10 cellular contexts compared by ENCODE assay signal in genomic region chrX:75229774-75230173, GRCh38. TPM values are rescaled to one million over a fixed set of nuclear protein-coding genes. Genes with fewer than 3 reads are reported as not detected.
DNase-seq lines count a peak whose midpoint lies in the region; ATAC-seq lines count a peak whose summit lies in the region.
"Had no signal": no experiment of that assay in that cellular context is flagged by ENCODE, and none has a peak within 500 bp of the region (broad histone marks: within the 10 kb centered on the region; RNA-seq: fewer than 3 reads in every experiment).

No MANE protein-coding gene starts in this region.

- no peak overlapping the region for H3K4me3 ChIP-seq in aorta (ENCODE audit: low read length in 2 of 2)

- H3K9me3 Mint-ChIP-seq in activated naive CD8-positive, alpha-beta T cell treated with anti-CD3 and anti-CD28 coated beads, Interleukin-2, amount 10 ng/mL, durations not matched to agents 7 days and 5 days: no peaks in the 10 kb centered on the region
- no peaks in the 10 kb centered on the region for H3K9me3 Mint-ChIP-seq in activated naive CD8-positive, alpha-beta T cell treated with anti-CD3 and anti-CD28 coated beads for 36 hours
- no peaks in the 10 kb centered on the region for H3K9me3 Mint-ChIP-seq in stimulated activated naive B cell treated with anti-CD40 and anti-IgM and Interleukin-4, amounts not matched to agents 10 μg/mL and 1 μg/mL and 100 μg/mL, for 72 hours
- H3K9me3 Mint-ChIP-seq: activated T-cell treated with anti-CD3 and anti-CD28 coated beads, Interleukin-2, amount 50 U/mL, for 4 hours had no signal

- no peak overlapping the region for H3K27ac ChIP-seq in aorta (ENCODE audit: low read depth in 1 of 2, low read length in 2 of 2)

- no peaks in the 10 kb centered on the region for H3K9me3 ChIP-seq in aorta (ENCODE audit: control insufficient read depth, low read length)

- H3K27me3 ChIP-seq in aorta (ENCODE audit: control insufficient read depth in 1 of 2, insufficient read depth in 2 of 2, low read length in 1 of 2): no peaks in the 10 kb centered on the region

- ATAC-seq in activated naive CD8-positive, alpha-beta T cell treated with anti-CD3 and anti-CD28 coated beads, Interleukin-2, amount 10 ng/mL, durations not matched to agents 7 days and 5 days (ENCODE audit: low read depth): peak; percentile 42
- ATAC-seq in GM21576 (IDR thresholded peaks at IDR 0.05; ENCODE audit: unreplicated experiment) (peak; percentile 89), HG03175 (IDR thresholded peaks at IDR 0.05; ENCODE audit: unreplicated experiment) (peak; percentile 91), aorta (ENCODE audit: low FRiP score) (no peak)
- ATAC-seq in stimulated activated naive B cell treated with anti-CD40 and anti-IgM and Interleukin-4, amounts not matched to agents 10 μg/mL and 1 μg/mL and 100 μg/mL, for 72 hours (replicated peaks): no peak
- ATAC-seq: activated T-cell treated with anti-CD3 and anti-CD28 coated beads, Interleukin-2, amount 50 U/mL, for 4 hours had no signal

- no peaks in the 10 kb centered on the region for H3K36me3 ChIP-seq in aorta (ENCODE audit: control insufficient read depth in 1 of 2, insufficient read depth in 2 of 2, low read length in 1 of 2)

- no peak overlapping the region for H3K4me3 Mint-ChIP-seq in activated naive CD8-positive, alpha-beta T cell treated with anti-CD3 and anti-CD28 coated beads, Interleukin-2, amount 10 ng/mL, durations not matched to agents 7 days and 5 days
- no peak overlapping the region for H3K4me3 Mint-ChIP-seq in activated naive CD8-positive, alpha-beta T cell treated with anti-CD3 and anti-CD28 coated beads for 36 hours
- H3K4me3 Mint-ChIP-seq in stimulated activated naive B cell treated with anti-CD40 and anti-IgM and Interleukin-4, amounts not matched to agents 10 μg/mL and 1 μg/mL and 100 μg/mL, for 72 hours: no peak overlapping the region
- H3K4me3 Mint-ChIP-seq: activated T-cell treated with anti-CD3 and anti-CD28 coated beads, Interleukin-2, amount 50 U/mL, for 4 hours had no signal

- H3K27ac Mint-ChIP-seq in activated naive CD8-positive, alpha-beta T cell treated with anti-CD3 and anti-CD28 coated beads, Interleukin-2, amount 10 ng/mL, durations not matched to agents 7 days and 5 days: no peak overlapping the region
- no peak overlapping the region for H3K27ac Mint-ChIP-seq in activated naive CD8-positive, alpha-beta T cell treated with anti-CD3 and anti-CD28 coated beads for 36 hours
- peak overlapping the region; percentile 31 for H3K27ac Mint-ChIP-seq in stimulated activated naive B cell treated with anti-CD40 and anti-IgM and Interleukin-4, amounts not matched to agents 10 μg/mL and 1 μg/mL and 100 μg/mL, for 72 hours

- no peaks in the 10 kb centered on the region for H3K4me1 ChIP-seq in aorta (ENCODE audit: control insufficient read depth in 1 of 2, insufficient read depth in 2 of 2, low read length in 2 of 2)

- POLR2A ChIA-PET in activated naive CD8-positive, alpha-beta T cell treated with anti-CD3 and anti-CD28 coated beads, Interleukin-2, amount 10 ng/mL, durations not matched to agents 7 days and 5 days (lab: Charles Lee): no interaction called here

- H3K27me3 Mint-ChIP-seq in activated naive CD8-positive, alpha-beta T cell treated with anti-CD3 and anti-CD28 coated beads, Interleukin-2, amount 10 ng/mL, durations not matched to agents 7 days and 5 days: no peaks in the 10 kb centered on the region
- no peaks in the 10 kb centered on the region for H3K27me3 Mint-ChIP-seq in activated naive CD8-positive, alpha-beta T cell treated with anti-CD3 and anti-CD28 coated beads for 36 hours
- peaks cover 0 to 10% of the 10 kb centered on the region in 2 donors for H3K27me3 Mint-ChIP-seq in stimulated activated naive B cell treated with anti-CD40 and anti-IgM and Interleukin-4, amounts not matched to agents 10 μg/mL and 1 μg/mL and 100 μg/mL, for 72 hours

- peak; percentile 17 for DNase-seq in activated naive CD8-positive, alpha-beta T cell treated with anti-CD3 and anti-CD28 coated beads, Interleukin-2, amount 10 ng/mL, durations not matched to agents 7 days and 5 days
- DNase-seq in activated naive CD8-positive, alpha-beta T cell treated with anti-CD3 and anti-CD28 coated beads for 36 hours: no peak
- no peak for DNase-seq in stimulated activated naive B cell treated with anti-CD40 and anti-IgM and Interleukin-4, amounts not matched to agents 10 μg/mL and 1 μg/mL and 100 μg/mL, for 72 hours
- DNase-seq in head of caudate nucleus: no peak
- DNase-seq in epidermal melanocyte (ENCODE audit: insufficient read length, low spot score): no peak
- DNase-seq in aorta: no peak
- DNase-seq: activated T-cell treated with anti-CD3 and anti-CD28 coated beads, Interleukin-2, amount 50 U/mL, for 4 hours; T1000 had no signal

- 78 to 79% methylated on average over 1 of the region's 1 CpG for WGBS in aorta, 2 donors

- intact Hi-C loops in head of caudate nucleus (cut with DNase I) (no loop called here), aorta (cut with DNase I) (no loop called here)

- H3K4me1 Mint-ChIP-seq in activated naive CD8-positive, alpha-beta T cell treated with anti-CD3 and anti-CD28 coated beads, Interleukin-2, amount 10 ng/mL, durations not matched to agents 7 days and 5 days: peaks cover 7% of the 10 kb centered on the region
- H3K4me1 Mint-ChIP-seq in activated naive CD8-positive, alpha-beta T cell treated with anti-CD3 and anti-CD28 coated beads for 36 hours: peaks cover 2% of the 10 kb centered on the region
- no peaks in the 10 kb centered on the region for H3K4me1 Mint-ChIP-seq in stimulated activated naive B cell treated with anti-CD40 and anti-IgM and Interleukin-4, amounts not matched to agents 10 μg/mL and 1 μg/mL and 100 μg/mL, for 72 hours

- no peaks in the 10 kb centered on the region for H3K36me3 Mint-ChIP-seq in activated naive CD8-positive, alpha-beta T cell treated with anti-CD3 and anti-CD28 coated beads, Interleukin-2, amount 10 ng/mL, durations not matched to agents 7 days and 5 days
- no peaks in the 10 kb centered on the region for H3K36me3 Mint-ChIP-seq in activated naive CD8-positive, alpha-beta T cell treated with anti-CD3 and anti-CD28 coated beads for 36 hours
- no peaks in the 10 kb centered on the region for H3K36me3 Mint-ChIP-seq in stimulated activated naive B cell treated with anti-CD40 and anti-IgM and Interleukin-4, amounts not matched to agents 10 μg/mL and 1 μg/mL and 100 μg/mL, for 72 hours

RNA-seq across cellular contexts. Expression of gene UPRT, which starts 44.1 kb away (rescaled TPM):
- 10 to 100 TPM; 24.7 to 24.9 TPM for total RNA-seq in activated naive CD8-positive, alpha-beta T cell treated with anti-CD3 and anti-CD28 coated beads, Interleukin-2, amount 10 ng/mL, durations not matched to agents 7 days and 5 days
- 10 to 100 TPM; 40.5 to 43.6 TPM for total RNA-seq in activated naive CD8-positive, alpha-beta T cell treated with anti-CD3 and anti-CD28 coated beads for 36 hours
- total RNA-seq in aorta: 10 to 100 TPM; 11.6 to 17.3 TPM
- polyA plus RNA-seq in aorta: 10 to 100 TPM; 11.1 to 13.0 TPM

Comparison
In these comparisons a context has a peak if more than half of its experiments do, and no peak if none do; other contexts are left out.
1. ATAC-seq: peak in activated naive CD8-positive, alpha-beta T cell treated with anti-CD3 and anti-CD28 coated beads, Interleukin-2, amount 10 ng/mL, durations not matched to agents 7 days and 5 days (single experiment), GM21576 (single experiment) and HG03175 (single experiment); none in stimulated activated naive B cell treated with anti-CD40 and anti-IgM and Interleukin-4, amounts not matched to agents 10 μg/mL and 1 μg/mL and 100 μg/mL, for 72 hours (0 of 2) and aorta (single experiment).